Comparison of ENCODE assay signal across 1 cellular context in the genomic region with DNA sequence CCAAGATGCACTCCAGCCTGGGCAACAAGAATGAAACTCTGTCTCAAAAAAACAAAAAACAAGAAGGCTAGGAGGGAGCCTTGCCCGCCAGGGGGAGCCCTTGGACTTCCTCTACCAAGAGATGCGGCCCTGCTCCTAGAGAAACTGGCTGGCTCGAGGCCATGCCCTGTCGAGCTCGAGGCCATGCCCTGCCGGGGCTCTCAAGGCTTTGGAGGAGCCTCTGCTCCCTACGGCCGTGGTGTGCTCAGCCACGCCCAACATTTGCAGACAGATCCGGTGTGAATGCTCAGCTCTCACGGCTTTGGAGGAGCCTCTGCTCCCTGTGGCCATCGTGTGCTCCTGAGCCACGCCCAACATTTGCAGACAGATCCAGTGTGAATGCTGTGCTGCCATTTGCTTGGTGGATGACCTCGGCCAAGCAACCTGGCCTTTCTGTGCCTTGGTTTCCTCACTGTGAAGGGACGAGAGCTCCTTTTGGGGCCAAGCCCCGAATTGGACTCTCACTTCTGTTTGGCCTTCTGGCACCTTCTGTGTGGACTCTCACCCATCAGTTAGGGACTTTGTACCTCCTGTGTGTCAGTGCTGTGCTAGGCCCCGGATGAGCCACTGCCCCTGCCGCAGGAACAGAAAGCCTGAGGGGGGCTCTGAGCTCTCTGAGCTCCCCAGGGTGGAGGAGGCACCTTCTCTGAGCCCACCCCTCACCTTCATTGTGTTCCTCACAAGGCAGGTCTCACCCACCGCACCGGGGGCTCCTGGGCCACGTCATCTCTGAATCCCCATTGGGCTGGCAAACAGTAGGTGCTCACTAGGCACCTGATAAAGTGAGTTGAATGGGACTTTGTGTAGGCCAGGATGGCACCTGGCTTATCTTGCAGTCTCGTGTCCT.
TF ChIP-seq lines count a peak whose summit lies in the region.

No MANE protein-coding gene starts in this region.

TF ChIP-seq in K562, 482 proteins besides CTCF, POLR2A, EP300 and RAD21 (continues in another document):
- TF ChIP-seq, protein P1, sequence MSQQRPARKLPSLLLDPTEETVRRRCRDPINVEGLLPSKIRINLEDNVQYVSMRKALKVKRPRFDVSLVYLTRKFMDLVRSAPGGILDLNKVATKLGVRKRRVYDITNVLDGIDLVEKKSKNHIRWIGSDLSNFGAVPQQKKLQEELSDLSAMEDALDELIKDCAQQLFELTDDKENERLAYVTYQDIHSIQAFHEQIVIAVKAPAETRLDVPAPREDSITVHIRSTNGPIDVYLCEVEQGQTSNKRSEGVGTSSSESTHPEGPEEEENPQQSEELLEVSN (IDR thresholded peaks at IDR 0.05; ENCODE audit: borderline replicate concordance in 1 of 2, extremely low read depth in 1 of 2, insufficient read depth in 1 of 2, insufficient read length in 1 of 2, low read depth in 1 of 2, low read length in 1 of 2, poor library complexity in 1 of 2, severe bottlenecking in 1 of 2): peak; percentile 83 to 88
- TF ChIP-seq ZNF518B (CRISPR knock-in tag; IDR thresholded peaks at IDR 0.05): no peak
- 0 out of 2 replicates have a peak, but pooled peaks have one; percentile 45 for TF ChIP-seq ELF4 (CRISPR knock-in tag; IDR thresholded peaks at IDR 0.05)
- TF ChIP-seq, protein P2, sequence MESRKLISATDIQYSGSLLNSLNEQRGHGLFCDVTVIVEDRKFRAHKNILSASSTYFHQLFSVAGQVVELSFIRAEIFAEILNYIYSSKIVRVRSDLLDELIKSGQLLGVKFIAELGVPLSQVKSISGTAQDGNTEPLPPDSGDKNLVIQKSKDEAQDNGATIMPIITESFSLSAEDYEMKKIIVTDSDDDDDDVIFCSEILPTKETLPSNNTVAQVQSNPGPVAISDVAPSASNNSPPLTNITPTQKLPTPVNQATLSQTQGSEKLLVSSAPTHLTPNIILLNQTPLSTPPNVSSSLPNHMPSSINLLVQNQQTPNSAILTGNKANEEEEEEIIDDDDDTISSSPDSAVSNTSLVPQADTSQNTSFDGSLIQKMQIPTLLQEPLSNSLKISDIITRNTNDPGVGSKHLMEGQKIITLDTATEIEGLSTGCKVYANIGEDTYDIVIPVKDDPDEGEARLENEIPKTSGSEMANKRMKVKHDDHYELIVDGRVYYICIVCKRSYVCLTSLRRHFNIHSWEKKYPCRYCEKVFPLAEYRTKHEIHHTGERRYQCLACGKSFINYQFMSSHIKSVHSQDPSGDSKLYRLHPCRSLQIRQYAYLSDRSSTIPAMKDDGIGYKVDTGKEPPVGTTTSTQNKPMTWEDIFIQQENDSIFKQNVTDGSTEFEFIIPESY (CRISPR knock-in tag; IDR thresholded peaks at IDR 0.05): peak; percentile 67; the same call in 1 of the 2 replicates
- TF ChIP-seq, protein P3, sequence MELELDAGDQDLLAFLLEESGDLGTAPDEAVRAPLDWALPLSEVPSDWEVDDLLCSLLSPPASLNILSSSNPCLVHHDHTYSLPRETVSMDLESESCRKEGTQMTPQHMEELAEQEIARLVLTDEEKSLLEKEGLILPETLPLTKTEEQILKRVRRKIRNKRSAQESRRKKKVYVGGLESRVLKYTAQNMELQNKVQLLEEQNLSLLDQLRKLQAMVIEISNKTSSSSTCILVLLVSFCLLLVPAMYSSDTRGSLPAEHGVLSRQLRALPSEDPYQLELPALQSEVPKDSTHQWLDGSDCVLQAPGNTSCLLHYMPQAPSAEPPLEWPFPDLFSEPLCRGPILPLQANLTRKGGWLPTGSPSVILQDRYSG (tag; conservative IDR thresholded peaks at IDR 0.05; ENCODE audit: low read depth): peak; percentile 70; the same call in 1 of the 2 replicates
- TF ChIP-seq MAZ (CRISPR knock-in tag; conservative IDR thresholded peaks at IDR 0.05 in 1 of 2, IDR thresholded peaks at IDR 0.05 in 1 of 2): peak; percentile 72 to 77
- TF ChIP-seq KDM2B (CRISPR knock-in tag; IDR thresholded peaks at IDR 0.05): no peak
- TF ChIP-seq NFXL1 (CRISPR knock-in tag; IDR thresholded peaks at IDR 0.05): peak; percentile 41; the same call in 1 of the 2 replicates
- 0 out of 3 replicates have a peak, but pooled peaks of 1 of the 2 experiments have one; percentile 52 for TF ChIP-seq CBX3 (IDR thresholded peaks at IDR 0.05; ENCODE audit: borderline replicate concordance in 1 of 2, low read length in 2 of 2)
- TF ChIP-seq RBFOX2 (IDR thresholded peaks at IDR 0.05; ENCODE audit: low read depth, low read length): peak; percentile 26
- TF ChIP-seq ETV1 (tag; conservative IDR thresholded peaks at IDR 0.05; ENCODE audit: low read depth): peak; percentile 59; the same call in 1 of the 2 replicates
- peak; percentile 51; the same call in 1 of the 2 replicates for TF ChIP-seq MYC (IDR thresholded peaks at IDR 0.05; ENCODE audit: low read depth, low read length)
- TF ChIP-seq MYC (CRISPR knock-in tag; IDR thresholded peaks at IDR 0.05; ENCODE audit: borderline replicate concordance, low read depth): peak; percentile 72; the same call in 1 of the 2 replicates
- peak; percentile 88 for TF ChIP-seq CC2D1A (IDR thresholded peaks at IDR 0.05)
- TF ChIP-seq CREB1 (IDR thresholded peaks at IDR 0.05): no peak
- TF ChIP-seq CREB1 (CRISPR knock-in tag; IDR thresholded peaks at IDR 0.05): no peak
- peak; percentile 88; the same call in 1 of the 2 replicates for TF ChIP-seq ZNF583 (CRISPR knock-in tag; IDR thresholded peaks at IDR 0.05)
- TF ChIP-seq, protein P4, sequence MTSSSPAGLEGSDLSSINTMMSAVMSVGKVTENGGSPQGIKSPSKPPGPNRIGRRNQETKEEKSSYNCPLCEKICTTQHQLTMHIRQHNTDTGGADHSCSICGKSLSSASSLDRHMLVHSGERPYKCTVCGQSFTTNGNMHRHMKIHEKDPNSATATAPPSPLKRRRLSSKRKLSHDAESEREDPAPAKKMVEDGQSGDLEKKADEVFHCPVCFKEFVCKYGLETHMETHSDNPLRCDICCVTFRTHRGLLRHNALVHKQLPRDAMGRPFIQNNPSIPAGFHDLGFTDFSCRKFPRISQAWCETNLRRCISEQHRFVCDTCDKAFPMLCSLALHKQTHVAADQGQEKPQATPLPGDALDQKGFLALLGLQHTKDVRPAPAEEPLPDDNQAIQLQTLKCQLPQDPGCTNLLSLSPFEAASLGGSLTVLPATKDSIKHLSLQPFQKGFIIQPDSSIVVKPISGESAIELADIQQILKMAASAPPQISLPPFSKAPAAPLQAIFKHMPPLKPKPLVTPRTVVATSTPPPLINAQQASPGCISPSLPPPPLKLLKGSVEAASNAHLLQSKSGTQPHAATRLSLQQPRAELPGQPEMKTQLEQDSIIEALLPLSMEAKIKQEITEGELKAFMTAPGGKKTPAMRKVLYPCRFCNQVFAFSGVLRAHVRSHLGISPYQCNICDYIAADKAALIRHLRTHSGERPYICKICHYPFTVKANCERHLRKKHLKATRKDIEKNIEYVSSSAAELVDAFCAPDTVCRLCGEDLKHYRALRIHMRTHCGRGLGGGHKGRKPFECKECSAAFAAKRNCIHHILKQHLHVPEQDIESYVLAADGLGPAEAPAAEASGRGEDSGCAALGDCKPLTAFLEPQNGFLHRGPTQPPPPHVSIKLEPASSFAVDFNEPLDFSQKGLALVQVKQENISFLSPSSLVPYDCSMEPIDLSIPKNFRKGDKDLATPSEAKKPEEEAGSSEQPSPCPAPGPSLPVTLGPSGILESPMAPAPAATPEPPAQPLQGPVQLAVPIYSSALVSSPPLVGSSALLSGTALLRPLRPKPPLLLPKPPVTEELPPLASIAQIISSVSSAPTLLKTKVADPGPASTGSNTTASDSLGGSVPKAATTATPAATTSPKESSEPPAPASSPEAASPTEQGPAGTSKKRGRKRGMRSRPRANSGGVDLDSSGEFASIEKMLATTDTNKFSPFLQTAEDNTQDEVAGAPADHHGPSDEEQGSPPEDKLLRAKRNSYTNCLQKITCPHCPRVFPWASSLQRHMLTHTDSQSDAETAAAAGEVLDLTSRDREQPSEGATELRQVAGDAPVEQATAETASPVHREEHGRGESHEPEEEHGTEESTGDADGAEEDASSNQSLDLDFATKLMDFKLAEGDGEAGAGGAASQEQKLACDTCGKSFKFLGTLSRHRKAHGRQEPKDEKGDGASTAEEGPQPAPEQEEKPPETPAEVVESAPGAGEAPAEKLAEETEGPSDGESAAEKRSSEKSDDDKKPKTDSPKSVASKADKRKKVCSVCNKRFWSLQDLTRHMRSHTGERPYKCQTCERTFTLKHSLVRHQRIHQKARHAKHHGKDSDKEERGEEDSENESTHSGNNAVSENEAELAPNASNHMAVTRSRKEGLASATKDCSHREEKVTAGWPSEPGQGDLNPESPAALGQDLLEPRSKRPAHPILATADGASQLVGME (CRISPR knock-in tag; IDR thresholded peaks at IDR 0.05): 0 out of 2 replicates have a peak, but pooled peaks have one; percentile 50
- 0 out of 2 replicates have a peak, but pooled peaks have one; percentile 11 for TF ChIP-seq CEBPG (CRISPR knock-in tag; IDR thresholded peaks at IDR 0.05)
- TF ChIP-seq CEBPG (tag; conservative IDR thresholded peaks at IDR 0.05 in 1 of 2, IDR thresholded peaks at IDR 0.05 in 1 of 2): no peak
- no peak for TF ChIP-seq CBX2 (IDR thresholded peaks at IDR 0.05; ENCODE audit: insufficient read depth, low read length, poor library complexity, severe bottlenecking)
- peak; percentile 93 for TF ChIP-seq ZBTB9 (CRISPR knock-in tag; IDR thresholded peaks at IDR 0.05)
- 0 out of 2 replicates have a peak, but pooled peaks have one; percentile 31 for TF ChIP-seq RNF219 (CRISPR knock-in tag; IDR thresholded peaks at IDR 0.05)
